ENCODE assay signal across 34 cellular contexts in genomic region chr5:139979943-139980342, GRCh38.
DNase-seq lines count a peak whose midpoint lies in the region; ATAC-seq, FAIRE-seq and TF ChIP-seq lines count a peak whose summit lies in the region.
"Had no signal": no experiment of that assay in that cellular context is flagged by ENCODE, and none has a peak within 500 bp of the region (broad histone marks: within the 10 kb centered on the region; RNA-seq: fewer than 3 reads in every experiment).

No MANE protein-coding gene starts in this region.

- peaks cover 8% of the 10 kb centered on the region; the same call in 1 of the 2 replicates for H3F3A ChIP-seq in PC-9 (ENCODE audit: insufficient read depth, low read depth)

- peaks cover 5 to 30% of the 10 kb centered on the region in 2 experiments; a peak in 4 of 5 replicates for H3K27me3 ChIP-seq in K562 (ENCODE audit: control insufficient read depth in 2 of 2, insufficient read depth in 2 of 2, low read length in 2 of 2)
- H3K27me3 ChIP-seq in PC-9 (ENCODE audit: insufficient read depth, low read depth): 0 out of 2 replicates have a peak, but pooled peaks cover 6% of the 10 kb centered on the region
- H3K27me3 ChIP-seq: BE2C; BLaER1; BLaER1 treated with 17β-estradiol and CSF1 and Interleukin-3, amounts not matched to agents 10 nM and 100 nM had no signal

- no peak for ATAC-seq in K562
- ATAC-seq in HG02840 (IDR thresholded peaks at IDR 0.05; ENCODE audit: low FRiP score, unreplicated experiment): no peak
- ATAC-seq: A549; CD8-positive, alpha-beta T cell had no signal

- no peak for DNase-seq in K562 (ENCODE audit: extremely low read depth in 1 of 4, low spot score in 3 of 4)
- peak; percentile 35 for DNase-seq in coronary artery (ENCODE audit: low spot score)
- DNase-seq in neural crest cell (ENCODE audit: low read depth, low spot score): no peak
- no peak for DNase-seq in NCI-H82 treated with DMSO at 0.1 percent for 48 hours (lab: John Stamatoyannopoulos, UW; ENCODE audit: unreplicated experiment)
- no peak for DNase-seq in PC-9
- DNase-seq: 8988T; ACHN; AML-193; BE2C; Caco-2; Calu3; CD4-positive, alpha-beta memory T cell; CD4-positive, alpha-beta T cell; CD4-positive, CD25-positive, alpha-beta regulatory T cell; CD8-positive, alpha-beta memory T cell; CD8-positive, alpha-beta T cell; COR-L47; DMS 273 treated with DMSO at 0.1 percent for 48 hours; DMS153; DMS53; DMS79; DMS79 treated with DMSO at 0.1 percent for 48 hours; DND-41; EL had no signal

- TF ChIP-seq CTCF in K562 (IDR thresholded peaks at IDR 0.05 in 2 of 3, conservative IDR thresholded peaks at IDR 0.05 in 1 of 3; ENCODE audit: insufficient read depth in 2 of 3, low read depth in 1 of 3, low read length in 3 of 3): no peak
- no peak for TF ChIP-seq CTCF in coronary artery (IDR thresholded peaks at IDR 0.05)
- TF ChIP-seq CTCF in neural crest cell (conservative IDR thresholded peaks at IDR 0.05): no peak
- TF ChIP-seq CTCF in PC-9 (conservative IDR thresholded peaks at IDR 0.05): no peak

- no peaks in the 10 kb centered on the region for H3K79me2 ChIP-seq in K562 (ENCODE audit: control insufficient read depth, insufficient read depth, low read length)
- H3K79me2 ChIP-seq in PC-9 (ENCODE audit: low read depth): no peaks in the 10 kb centered on the region

- H3K4me1 ChIP-seq in K562 (replicated peaks in 1 of 2; ENCODE audit: control insufficient read depth in 2 of 2, insufficient read depth in 2 of 2, low read length in 2 of 2) (peaks cover 0 to under 1% of the 10 kb centered on the region in 2 experiments; a peak in 1 of 5 replicates), PC-9 (replicated peaks; ENCODE audit: insufficient read depth) (peaks cover 7% of the 10 kb centered on the region)
- H3K4me1 ChIP-seq: A549, BLaER1 had no signal

- H4K20me1 ChIP-seq in K562 (replicated peaks; ENCODE audit: control insufficient read depth, insufficient read depth, low read length) (no peaks in the 10 kb centered on the region), PC-9 (ENCODE audit: insufficient read depth) (no peaks in the 10 kb centered on the region)
- H4K20me1 ChIP-seq: BLaER1; BLaER1 treated with 17β-estradiol and CSF1 and Interleukin-3, amounts not matched to agents 10 nM and 100 nM had no signal

- H3K27ac Mint-ChIP-seq in neural crest cell (ENCODE audit: unreplicated experiment): peak overlapping the region; percentile 45
- H3K27ac Mint-ChIP-seq: B cell; CD14-positive monocyte; CD4-positive, alpha-beta memory T cell; CD4-positive, alpha-beta T cell; CD4-positive, CD25-positive, alpha-beta regulatory T cell; CD8-positive, alpha-beta T cell had no signal

- H3K36me3 Mint-ChIP-seq in neural crest cell (ENCODE audit: low read depth): no peaks in the 10 kb centered on the region
- H3K36me3 Mint-ChIP-seq: CD14-positive monocyte; CD4-positive, alpha-beta memory T cell; CD4-positive, CD25-positive, alpha-beta regulatory T cell; CD8-positive, alpha-beta memory T cell; CD8-positive, alpha-beta T cell had no signal

- no peaks in the 10 kb centered on the region for H3K9me2 ChIP-seq in PC-9 (ENCODE audit: insufficient read depth)

- no peak overlapping the region for H3K27ac ChIP-seq in K562 (ENCODE audit: extremely low read depth, low read depth, low read length)
- no peak overlapping the region for H3K27ac ChIP-seq in coronary artery
- H3K27ac ChIP-seq in PC-9: no peak overlapping the region
- H3K27ac ChIP-seq: 22Rv1; A549; BLaER1; BLaER1 treated with 17β-estradiol and CSF1 and Interleukin-3, amounts not matched to agents 10 nM and 100 nM; C4-2B had no signal

- in situ Hi-C loops in K562 (cut with MboI): no loop called here

- CTCF ChIA-PET in K562 (lab: Yijun Ruan, JAX; ENCODE audit: low intra/inter-chr PET ratio) (no interaction called here), PC-9 (lab: Charles Lee) (interaction anchor here (0.7 kb wide), 1 partner anchor 19 kb away, joined by 3 read pairs; no protein-coding TSS in a partner anchor)

- H3K4me3 ChIP-seq in K562: no peak overlapping the region
- H3K4me3 ChIP-seq in coronary artery: no peak overlapping the region
- no peak overlapping the region for H3K4me3 ChIP-seq in PC-9
- H3K4me3 ChIP-seq: A549; BLaER1; BLaER1 treated with 17β-estradiol and CSF1 and Interleukin-3, amounts not matched to agents 10 nM and 100 nM had no signal

- intact Hi-C loops in K562 (cut with micrococcal nuclease) (no loop called here), PC-9 (cut with micrococcal nuclease; ENCODE audit: unreplicated experiment) (no loop called here)

- no peak for TF ChIP-seq POLR2A in K562 (conservative IDR thresholded peaks at IDR 0.05)

- no peak for TF ChIP-seq RAD21 in K562 (CRISPR knock-in tag; conservative IDR thresholded peaks at IDR 0.05 in 1 of 2, IDR thresholded peaks at IDR 0.05 in 1 of 2)

- peaks cover 17% of the 10 kb centered on the region for H3K4me1 Mint-ChIP-seq in neural crest cell
- H3K4me1 Mint-ChIP-seq: CD14-positive monocyte; CD4-positive, alpha-beta memory T cell; CD4-positive, CD25-positive, alpha-beta regulatory T cell; CD8-positive, alpha-beta memory T cell had no signal

- H3K36me3 ChIP-seq in K562 (ENCODE audit: control insufficient read depth, insufficient read depth, low read length): no peaks in the 10 kb centered on the region
- no peaks in the 10 kb centered on the region for H3K36me3 ChIP-seq in PC-9 (ENCODE audit: low read depth)
- H3K36me3 ChIP-seq: BE2C; BLaER1; BLaER1 treated with 17β-estradiol and CSF1 and Interleukin-3, amounts not matched to agents 10 nM and 100 nM had no signal

- no TSS peak for BruUV-seq in K562 (replicated peaks; lab: Mats Ljungman, UMichigan)
- BruUV-seq in PC-9 (replicated peaks; lab: Mats Ljungman, UMichigan): no TSS peak

- H3K4me3 Mint-ChIP-seq in neural crest cell: no peak overlapping the region
- H3K4me3 Mint-ChIP-seq: B cell; CD14-positive monocyte; CD4-positive, alpha-beta memory T cell; CD4-positive, alpha-beta T cell; CD4-positive, CD25-positive, alpha-beta regulatory T cell; CD8-positive, alpha-beta memory T cell; CD8-positive, alpha-beta T cell had no signal

- peaks cover 39% of the 10 kb centered on the region for H3K27me3 Mint-ChIP-seq in neural crest cell (ENCODE audit: low read depth)

- POLR2A ChIA-PET in K562 (lab: Yijun Ruan, JAX) (interaction anchor here (1.0 kb wide), 1 partner anchor 11 kb away, joined by 3 read pairs; no protein-coding TSS in a partner anchor), PC-9 (lab: Charles Lee; ENCODE audit: unreplicated experiment) (no interaction called here)

- no peaks in the 10 kb centered on the region for H3K9me3 ChIP-seq in K562 (replicated peaks; ENCODE audit: control insufficient read depth, insufficient read depth, low read depth, low read length)
- H3K9me3 ChIP-seq in PC-9 (ENCODE audit: insufficient read depth, low read depth): no peaks in the 10 kb centered on the region
- H3K9me3 ChIP-seq: A549; BE2C; BLaER1; BLaER1 treated with 17β-estradiol and CSF1 and Interleukin-3, amounts not matched to agents 10 nM and 100 nM; Caco-2 had no signal

- H3K9ac ChIP-seq in K562 (ENCODE audit: insufficient read depth in 1 of 2, low read depth in 2 of 2, low read length in 2 of 2): no peak overlapping the region
- H3K9ac ChIP-seq: BLaER1; BLaER1 treated with 17β-estradiol and CSF1 and Interleukin-3, amounts not matched to agents 10 nM and 100 nM had no signal

- FAIRE-seq in K562 (lab: Jason Lieb, UNC): no peak
- FAIRE-seq: A204.1, A549, D721Med had no signal

- H3K9me3 Mint-ChIP-seq in neural crest cell: no peaks in the 10 kb centered on the region
- H3K9me3 Mint-ChIP-seq: CD4-positive, alpha-beta T cell; CD8-positive, alpha-beta T cell had no signal

- H3K4me2 ChIP-seq in K562 (ENCODE audit: insufficient read depth, low read length) (no peak overlapping the region), PC-9 (no peak overlapping the region)
- H3K4me2 ChIP-seq: A549; BLaER1; BLaER1 treated with 17β-estradiol and CSF1 and Interleukin-3, amounts not matched to agents 10 nM and 100 nM had no signal

- H3K9me1 ChIP-seq in K562 (ENCODE audit: control insufficient read depth, insufficient read depth, low read length): no peaks in the 10 kb centered on the region

- H2AFZ ChIP-seq in K562 (ENCODE audit: low read depth, low read length) (no peak overlapping the region), PC-9 (no peak overlapping the region)

- 0% methylated on average over 2 of the region's 2 CpGs for WGBS in K562 (ENCODE audit: insufficient coverage, low coverage, missing lambda C conversion rate)

- TF ChIP-seq EP300 in K562 (IDR thresholded peaks at IDR 0.05; ENCODE audit: low read length): no peak

TF ChIP-seq in K562, 482 proteins besides CTCF, POLR2A, EP300 and RAD21 (continues in another document):
- TF ChIP-seq ZNF699 (CRISPR knock-in tag; IDR thresholded peaks at IDR 0.05; ENCODE audit: insufficient replicate concordance): no peak
- TF ChIP-seq, protein P1, sequence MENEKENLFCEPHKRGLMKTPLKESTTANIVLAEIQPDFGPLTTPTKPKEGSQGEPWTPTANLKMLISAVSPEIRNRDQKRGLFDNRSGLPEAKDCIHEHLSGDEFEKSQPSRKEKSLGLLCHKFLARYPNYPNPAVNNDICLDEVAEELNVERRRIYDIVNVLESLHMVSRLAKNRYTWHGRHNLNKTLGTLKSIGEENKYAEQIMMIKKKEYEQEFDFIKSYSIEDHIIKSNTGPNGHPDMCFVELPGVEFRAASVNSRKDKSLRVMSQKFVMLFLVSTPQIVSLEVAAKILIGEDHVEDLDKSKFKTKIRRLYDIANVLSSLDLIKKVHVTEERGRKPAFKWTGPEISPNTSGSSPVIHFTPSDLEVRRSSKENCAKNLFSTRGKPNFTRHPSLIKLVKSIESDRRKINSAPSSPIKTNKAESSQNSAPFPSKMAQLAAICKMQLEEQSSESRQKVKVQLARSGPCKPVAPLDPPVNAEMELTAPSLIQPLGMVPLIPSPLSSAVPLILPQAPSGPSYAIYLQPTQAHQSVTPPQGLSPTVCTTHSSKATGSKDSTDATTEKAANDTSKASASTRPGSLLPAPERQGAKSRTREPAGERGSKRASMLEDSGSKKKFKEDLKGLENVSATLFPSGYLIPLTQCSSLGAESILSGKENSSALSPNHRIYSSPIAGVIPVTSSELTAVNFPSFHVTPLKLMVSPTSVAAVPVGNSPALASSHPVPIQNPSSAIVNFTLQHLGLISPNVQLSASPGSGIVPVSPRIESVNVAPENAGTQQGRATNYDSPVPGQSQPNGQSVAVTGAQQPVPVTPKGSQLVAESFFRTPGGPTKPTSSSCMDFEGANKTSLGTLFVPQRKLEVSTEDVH (IDR thresholded peaks at IDR 0.05; ENCODE audit: low read depth, partially characterized antibody): no peak
- no peak for TF ChIP-seq TCF7 (IDR thresholded peaks at IDR 0.05; ENCODE audit: borderline replicate concordance)
- TF ChIP-seq ZNF436 (CRISPR knock-in tag; IDR thresholded peaks at IDR 0.05): no peak
